8 cellular contexts compared by ENCODE assay signal in the genomic region with DNA sequence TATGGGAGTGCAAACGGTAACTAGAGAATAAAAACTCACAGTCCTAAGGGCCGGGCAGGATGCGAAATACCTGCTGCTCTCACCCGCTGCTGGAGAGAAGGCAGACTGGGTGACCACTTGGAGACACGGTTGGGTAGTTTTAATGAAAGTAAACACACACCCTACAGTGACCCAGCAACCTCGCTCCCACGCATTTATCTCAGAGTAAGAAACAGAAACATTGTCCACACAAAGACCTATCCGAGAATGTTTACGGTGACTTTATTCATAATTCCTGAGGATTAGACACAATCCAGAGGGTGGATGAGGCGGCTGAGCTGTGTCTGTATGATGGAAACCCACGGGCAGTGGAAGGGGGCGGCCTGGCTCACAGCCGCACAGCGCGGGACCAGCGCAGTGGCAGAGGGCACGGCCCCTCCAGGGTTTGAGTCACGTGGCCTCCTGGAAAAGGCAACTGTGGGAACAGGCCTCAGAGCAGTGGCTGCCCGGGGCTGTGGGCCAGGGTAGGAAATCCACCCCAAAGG.
DNase-seq lines count a peak whose midpoint lies in the region; ATAC-seq and TF ChIP-seq lines count a peak whose summit lies in the region.

No MANE protein-coding gene starts in this region.

- H2AFZ ChIP-seq in MM.1S (ENCODE audit: low read length) = no peak overlapping the region
- no peak overlapping the region for H2AFZ ChIP-seq in hepatocyte

- H3K79me2 ChIP-seq in MM.1S (ENCODE audit: low read length) (peaks cover 82% of the 10 kb centered on the region), hepatocyte (no peaks in the 10 kb centered on the region)

- H3K4me2 ChIP-seq in MM.1S (ENCODE audit: low read depth, low read length) (peak overlapping the region; percentile 26; the same call in 1 of the 2 replicates), hepatocyte (peak overlapping the region; percentile 37)

- H3K27ac ChIP-seq in MM.1S (ENCODE audit: low read length) (peak overlapping the region; percentile 86), hepatocyte (peak overlapping the region; percentile 74)

- in situ Hi-C loops in Caki2 (cut with HindIII; ENCODE audit: low pct_unique_long_range_greater_than_20kb, low sequenced_read_pairs) = no loop called here

- H4K20me1 ChIP-seq in MM.1S (ENCODE audit: insufficient read depth, low read length) (no peaks in the 10 kb centered on the region), hepatocyte (ENCODE audit: insufficient read depth, poor library complexity, severe bottlenecking) (no peaks in the 10 kb centered on the region)

- H3K4me1 ChIP-seq in MM.1S (ENCODE audit: low read length) (peaks cover 44% of the 10 kb centered on the region), hepatocyte (ENCODE audit: insufficient read depth) (peaks cover 14% of the 10 kb centered on the region)

- no peaks in the 10 kb centered on the region; the same call in 1 of the 2 replicates for H3K36me3 ChIP-seq in MM.1S (replicated peaks; ENCODE audit: insufficient read depth, low read length)
- H3K36me3 ChIP-seq in hepatocyte (replicated peaks; ENCODE audit: insufficient read depth, low read depth) = no peaks in the 10 kb centered on the region

- H3K9me3 ChIP-seq in MM.1S (replicated peaks; ENCODE audit: insufficient read depth, low read length) = no peaks in the 10 kb centered on the region
- no peaks in the 10 kb centered on the region for H3K9me3 ChIP-seq in hepatocyte (ENCODE audit: low read depth)

- H3K9ac ChIP-seq in MM.1S (ENCODE audit: low read length) = peak overlapping the region; percentile 37; the same call in 1 of the 2 replicates

- TF ChIP-seq CTCF in MM.1S (IDR thresholded peaks at IDR 0.05; ENCODE audit: low read length) = no peak
- TF ChIP-seq CTCF in hepatocyte (IDR thresholded peaks at IDR 0.05; ENCODE audit: poor library complexity) = no peak

- no peaks in the 10 kb centered on the region for H3K9me2 ChIP-seq in MM.1S (replicated peaks; ENCODE audit: insufficient read depth, low read length)
- H3K9me2 ChIP-seq in hepatocyte (replicated peaks; ENCODE audit: insufficient read depth) = no peaks in the 10 kb centered on the region

- H3K4me3 ChIP-seq in MM.1S (ENCODE audit: low read length) = no peak overlapping the region
- H3K4me3 ChIP-seq in hepatocyte = no peak overlapping the region

- H3F3A ChIP-seq in MM.1S (ENCODE audit: insufficient read depth, low read length) = peaks cover 44% of the 10 kb centered on the region

- peak; percentile 81 for ATAC-seq in GM19463 (IDR thresholded peaks at IDR 0.05; ENCODE audit: unreplicated experiment)

- H3K27me3 ChIP-seq in MM.1S (replicated peaks; ENCODE audit: insufficient read depth, low read length) (no peaks in the 10 kb centered on the region), hepatocyte (no peaks in the 10 kb centered on the region)

- DNase-seq in Caki2 (ENCODE audit: low read depth) (peak; percentile 61), MM.1S (peak; percentile 51), hepatocyte (ENCODE audit: low spot score) (no peak), dermis blood vessel endothelial cell (no peak), midbrain (lab: John Stamatoyannopoulos, UW) (no peak)
- no peak for DNase-seq in activated CD8-positive, alpha-beta memory T cell treated with anti-CD3 and anti-CD28 coated beads for 24 hours
- DNase-seq in stimulated activated CD4-positive, alpha-beta T cell treated with anti-CD3 and anti-CD28 coated beads, Interleukin-1b, Interleukin-23, amount 100 ng/mL, for 48 hours = no peak

- WGBS in hepatocyte (ENCODE audit: low lambda C conversion rate, missing lambda C conversion rate) = 71% methylated on average over 19 of the region's 19 CpGs

Comparison
In these comparisons a context has a peak if more than half of its experiments do, and no peak if none do; other contexts are left out.
1. DNase-seq: peak in Caki2 (single experiment) and MM.1S (single experiment); none in hepatocyte (single experiment), activated CD8-positive, alpha-beta memory T cell treated with anti-CD3 and anti-CD28 coated beads for 24 hours (single experiment), stimulated activated CD4-positive, alpha-beta T cell treated with anti-CD3 and anti-CD28 coated beads, Interleukin-1b, Interleukin-23, amount 100 ng/mL, for 48 hours (single experiment), dermis blood vessel endothelial cell (single experiment) and midbrain (single experiment).